Comparison of ENCODE assay signal across 28 cellular contexts in genomic region chr2:173374634-173375033, GRCh38.
"Had no signal": no experiment of that assay in that cellular context is flagged by ENCODE, and none has a peak within 500 bp of the region (broad histone marks: within the 10 kb centered on the region; RNA-seq: fewer than 3 reads in every experiment).

No MANE protein-coding gene starts in this region.

- H3K27me3 ChIP-seq: left lung, pancreas, sigmoid colon, spleen, suprapubic skin, tibial nerve, uterus had no signal

- H3K4me1 ChIP-seq: left lung, lower lobe of right lung, pancreas, prostate gland, sigmoid colon, suprapubic skin, tibial nerve, uterus had no signal

- H3K9me3 Mint-ChIP-seq: immature natural killer cell; naive thymus-derived CD8-positive, alpha-beta T cell; nephron; stimulated activated memory B cell treated with anti-CD40 and anti-IgM and Interleukin-4, amounts not matched to agents 10 μg/mL and 1 μg/mL and 100 μg/mL, for 72 hours; type B pancreatic cell had no signal

- ATAC-seq: left colon; left lung; lower lobe of right lung; naive thymus-derived CD8-positive, alpha-beta T cell; pancreas; right cardiac atrium; stimulated activated memory B cell treated with anti-CD40 and anti-IgM and Interleukin-4, amounts not matched to agents 10 μg/mL and 1 μg/mL and 100 μg/mL, for 72 hours had no signal

- H3K27ac ChIP-seq: left lung, lower lobe of right lung, pancreas, prostate gland, sigmoid colon, spleen, suprapubic skin, tibial nerve, uterus had no signal

- H3K9me3 ChIP-seq: left lung, lower lobe of right lung, pancreas, prostate gland, sigmoid colon, spleen, suprapubic skin, tibial nerve, uterus had no signal

- DNase-seq: hypothalamus; immature natural killer cell; kidney; left colon; left lung; lower lobe of right lung; mammary epithelial cell; mesenchymal stem cell; naive thymus-derived CD8-positive, alpha-beta T cell; nucleus accumbens; pancreas; posterior cingulate gyrus; retina; right cardiac atrium; sigmoid colon; small intestine; spleen; stimulated activated CD4-positive, alpha-beta T cell treated with anti-CD3 and anti-CD28 coated beads, Interleukin-4, amount 100 ng/mL, for 24 hours; stimulated activated naive CD4-positive, alpha-beta T cell treated with Interleukin-2 at 50 U/mL for 16 hours; uterus had no signal

- H3K4me1 Mint-ChIP-seq: nephron, neural crest cell had no signal

- H3K36me3 Mint-ChIP-seq: immature natural killer cell; naive thymus-derived CD8-positive, alpha-beta T cell; stimulated activated memory B cell treated with anti-CD40 and anti-IgM and Interleukin-4, amounts not matched to agents 10 μg/mL and 1 μg/mL and 100 μg/mL, for 72 hours had no signal

- FAIRE-seq: islet of Langerhans, kidney, pancreas, small intestine had no signal

- H3K4me3 Mint-ChIP-seq: immature natural killer cell; naive thymus-derived CD8-positive, alpha-beta T cell; nephron; neural crest cell; stimulated activated memory B cell treated with anti-CD40 and anti-IgM and Interleukin-4, amounts not matched to agents 10 μg/mL and 1 μg/mL and 100 μg/mL, for 72 hours; type B pancreatic cell had no signal

- H3K4me3 ChIP-seq: left lung, lower lobe of right lung, pancreas, prostate gland, sigmoid colon, spleen, suprapubic skin, tibial nerve, uterus had no signal

- H3K27ac Mint-ChIP-seq: immature natural killer cell; naive thymus-derived CD8-positive, alpha-beta T cell; nephron; stimulated activated memory B cell treated with anti-CD40 and anti-IgM and Interleukin-4, amounts not matched to agents 10 μg/mL and 1 μg/mL and 100 μg/mL, for 72 hours; type B pancreatic cell had no signal

- H3K36me3 ChIP-seq: left lung, lower lobe of right lung, pancreas, prostate gland, sigmoid colon, spleen, suprapubic skin, tibial nerve, uterus had no signal
